Comparison of ENCODE assay signal across 8 cellular contexts in genomic region chr12:31325877-31326631, GRCh38. TPM values are rescaled to one million over a fixed set of nuclear protein-coding genes. Genes with fewer than 3 reads are reported as not detected.
DNase-seq lines count a peak whose midpoint lies in the region; ATAC-seq and TF ChIP-seq lines count a peak whose summit lies in the region.

SINHCAF (minus strand) TSS chr12:31326150; CDS start chr12:31298204, 27,946 bp downstream.

- H3K9me3 Mint-ChIP-seq in CD14-positive monocyte: no peaks in the 10 kb centered on the region

- peak within 1 kb of the TSS; percentile 34 to 89 (median 73) for H3K4me3 ChIP-seq in dorsolateral prefrontal cortex
- H3K4me3 ChIP-seq in liver (ENCODE audit: low read depth in 1 of 3, low read length in 3 of 3): peak within 1 kb of the TSS; percentile 72 to 96 (median 92)

- peak within 1 kb of the TSS; percentile 87 to 95 (median 91) for H3K27ac Mint-ChIP-seq in CD14-positive monocyte

- peak; percentile 51 for ATAC-seq in GM19397 (IDR thresholded peaks at IDR 0.05; ENCODE audit: unreplicated experiment)
- ATAC-seq in HG03571 (IDR thresholded peaks at IDR 0.05; ENCODE audit: unreplicated experiment): peak; percentile 51

- whole genome bisulfite sequencing in liver: under 1% methylated on average over 55 of the region's 55 CpGs

- peak in 1 of 2 donors; percentile 29 for TF ChIP-seq RAD21 in liver (IDR thresholded peaks at IDR 0.05)

- intact Hi-C loops in CD14-positive monocyte (cut with micrococcal nuclease): loop anchor here in 1 of 2 donors (10.0 kb wide), 1 partner anchor 329 kb away; the partner anchor contains the start of gene ETFBKMT
- intact Hi-C loops in dorsolateral prefrontal cortex (cut with DNase I): loop anchor here (2.0 to 10.0 kb wide), 3 partner anchors 265 to 571 kb away; partner anchors contain the start of genes DENND5B (in 2 of the 2), CAPRIN2 (in 1 of the 2) and ETFBKMT (in 1 of the 2)

- peaks cover 0 to 2% (median 2%) of the 10 kb centered on the region in 3 donors for H3K27me3 Mint-ChIP-seq in CD14-positive monocyte (ENCODE audit: low read depth in 3 of 3)

- H3K27ac ChIP-seq in dorsolateral prefrontal cortex (peak within 1 kb of the TSS in 53 of 59 donors; percentile 18 to 86 (median 68)), liver (ENCODE audit: low read depth in 1 of 2, low read length in 2 of 2) (peak within 1 kb of the TSS; percentile 87 to 97)

- TF ChIP-seq CTCF in CD14-positive monocyte (IDR thresholded peaks at IDR 0.05) (no peak), dorsolateral prefrontal cortex (IDR thresholded peaks at IDR 0.05 in 54 of 56, conservative IDR thresholded peaks at IDR 0.05 in 2 of 56; ENCODE audit: low read depth in 1 of 56, partially characterized antibody in 56 of 56) (peak in 20 of 56 donors; percentile 9 to 56 (median 28)), liver (IDR thresholded peaks at IDR 0.05; ENCODE audit: low read depth, low read length, missing input control) (no peak)

- no peaks in the 10 kb centered on the region for H3K36me3 ChIP-seq in liver (ENCODE audit: control insufficient read depth in 4 of 4, insufficient read depth in 3 of 4, low read depth in 1 of 4, low read length in 3 of 4)

- H3K4me3 Mint-ChIP-seq in CD14-positive monocyte: peak within 1 kb of the TSS; percentile 99

- no peaks in the 10 kb centered on the region for H3K36me3 Mint-ChIP-seq in CD14-positive monocyte

- DNase-seq in CD14-positive monocyte (ENCODE audit: low spot score) (peak; percentile 99), NCI-H82 (lab: John Stamatoyannopoulos, UW) (peak; percentile 100), dorsolateral prefrontal cortex (peak; percentile 95 to 99 (median 98))
- peak; percentile 99 for DNase-seq in activated CD4-positive, alpha-beta T cell treated with anti-CD3 and anti-CD28 coated beads, Interleukin-2, amount 50 U/mL, for 48 hours
- peak; percentile 99 for DNase-seq in stimulated activated CD4-positive, alpha-beta T cell treated with anti-CD3 and anti-CD28 coated beads, Interleukin-4, amount 100 ng/mL, for 24 hours

- H3K9me3 ChIP-seq in liver (ENCODE audit: control insufficient read depth in 4 of 4, low read length in 3 of 4): no peaks in the 10 kb centered on the region

- peaks cover 25% of the 10 kb centered on the region for H3K4me1 Mint-ChIP-seq in CD14-positive monocyte

- peaks cover 0 to 34% (median 9%) of the 10 kb centered on the region in 45 donors for H3K27me3 ChIP-seq in dorsolateral prefrontal cortex
- H3K27me3 ChIP-seq in liver (ENCODE audit: control insufficient read depth in 4 of 4, insufficient read depth in 4 of 4, low read length in 3 of 4): no peaks in the 10 kb centered on the region

- H3K4me1 ChIP-seq in liver (ENCODE audit: control insufficient read depth in 4 of 4, insufficient read depth in 4 of 4, low read length in 3 of 4): peaks cover 0 to 10% (median 0%) of the 10 kb centered on the region in 4 donors

- peak within 1 kb of the TSS; percentile 87 to 99 for H3K9ac ChIP-seq in liver (ENCODE audit: low read depth in 1 of 2, low read length in 2 of 2)

TF ChIP-seq in liver, 16 proteins besides CTCF, POLR2A, EP300 and RAD21:
- TF ChIP-seq, protein P1, sequence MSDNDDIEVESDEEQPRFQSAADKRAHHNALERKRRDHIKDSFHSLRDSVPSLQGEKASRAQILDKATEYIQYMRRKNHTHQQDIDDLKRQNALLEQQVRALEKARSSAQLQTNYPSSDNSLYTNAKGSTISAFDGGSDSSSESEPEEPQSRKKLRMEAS (IDR thresholded peaks at IDR 0.05): no peak
- TF ChIP-seq FOXA2 (IDR thresholded peaks at IDR 0.05) (peak; percentile 37), REST (IDR thresholded peaks at IDR 0.05) (peak; percentile 82), TAF1 (conservative IDR thresholded peaks at IDR 0.05) (peak; percentile 96), SP1 (IDR thresholded peaks at IDR 0.05) (peak; percentile 70), EGR1 (IDR thresholded peaks at IDR 0.05; ENCODE audit: low read depth in 2 of 2) (peak in 1 of 2 donors; percentile 56), HNF4A (conservative IDR thresholded peaks at IDR 0.05) (peak in 1 of 2 donors; percentile 24), YY1 (IDR thresholded peaks at IDR 0.05) (no peak), HNF4G (IDR thresholded peaks at IDR 0.05) (no peak), NR2F2 (IDR thresholded peaks at IDR 0.05) (peak; percentile 45), RXRA (IDR thresholded peaks at IDR 0.05) (peak; percentile 13 to 14), FOXA1 (IDR thresholded peaks at IDR 0.05) (no peak), GABPA (IDR thresholded peaks at IDR 0.05 in 1 of 2, conservative IDR thresholded peaks at IDR 0.05 in 1 of 2) (peak in 1 of 2 donors; percentile 30), JUND (IDR thresholded peaks at IDR 0.05) (peak in 1 of 2 donors; percentile 23)
- TF ChIP-seq, protein P2, sequence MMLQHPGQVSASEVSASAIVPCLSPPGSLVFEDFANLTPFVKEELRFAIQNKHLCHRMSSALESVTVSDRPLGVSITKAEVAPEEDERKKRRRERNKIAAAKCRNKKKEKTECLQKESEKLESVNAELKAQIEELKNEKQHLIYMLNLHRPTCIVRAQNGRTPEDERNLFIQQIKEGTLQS (IDR thresholded peaks at IDR 0.05): no peak
- TF ChIP-seq, protein P3, sequence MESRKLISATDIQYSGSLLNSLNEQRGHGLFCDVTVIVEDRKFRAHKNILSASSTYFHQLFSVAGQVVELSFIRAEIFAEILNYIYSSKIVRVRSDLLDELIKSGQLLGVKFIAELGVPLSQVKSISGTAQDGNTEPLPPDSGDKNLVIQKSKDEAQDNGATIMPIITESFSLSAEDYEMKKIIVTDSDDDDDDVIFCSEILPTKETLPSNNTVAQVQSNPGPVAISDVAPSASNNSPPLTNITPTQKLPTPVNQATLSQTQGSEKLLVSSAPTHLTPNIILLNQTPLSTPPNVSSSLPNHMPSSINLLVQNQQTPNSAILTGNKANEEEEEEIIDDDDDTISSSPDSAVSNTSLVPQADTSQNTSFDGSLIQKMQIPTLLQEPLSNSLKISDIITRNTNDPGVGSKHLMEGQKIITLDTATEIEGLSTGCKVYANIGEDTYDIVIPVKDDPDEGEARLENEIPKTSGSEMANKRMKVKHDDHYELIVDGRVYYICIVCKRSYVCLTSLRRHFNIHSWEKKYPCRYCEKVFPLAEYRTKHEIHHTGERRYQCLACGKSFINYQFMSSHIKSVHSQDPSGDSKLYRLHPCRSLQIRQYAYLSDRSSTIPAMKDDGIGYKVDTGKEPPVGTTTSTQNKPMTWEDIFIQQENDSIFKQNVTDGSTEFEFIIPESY (IDR thresholded peaks at IDR 0.05): no peak
TF ChIP-seq in liver: peak in this region for 10.

RNA-seq across cellular contexts. Expression of gene SINHCAF, which starts in this region (rescaled TPM):
- 10 to 100 TPM; 20.1 to 20.2 TPM for polyA plus RNA-seq in CD14-positive monocyte
- 1 to 10 TPM in 117 of 120 experiments, under 1 TPM in 3; 0.70 to 9.0 (median 3.2) TPM for total RNA-seq in dorsolateral prefrontal cortex
- 10 to 100 TPM in 1 of 2 donors, 1 to 10 TPM in 1; 3.9 to 10.3 TPM for total RNA-seq in liver
- polyA plus RNA-seq in liver: 1 to 10 TPM; 2.3 to 5.8 TPM

Comparison
In these comparisons a context has a peak if more than half of its experiments do, and no peak if none do; other contexts are left out.
1. Peak in every context shown above with its lines: DNase-seq, ATAC-seq, H3K4me3 ChIP-seq and H3K27ac ChIP-seq.